Comparison of ENCODE assay signal across 1 cellular context in genomic region chrX:40304115-40304514, GRCh38.
TF ChIP-seq lines count a peak whose summit lies in the region.

No MANE protein-coding gene starts in this region.

TF ChIP-seq in WTC11, 78 proteins besides CTCF, POLR2A, EP300 and RAD21 (continued from another document):
- TF ChIP-seq PRDM15 (CRISPR knock-in tag; IDR thresholded peaks at IDR 0.05) (no peak), MLX (CRISPR knock-in tag; IDR thresholded peaks at IDR 0.05) (no peak), TEAD4 (CRISPR knock-in tag; IDR thresholded peaks at IDR 0.05) (no peak), MYBL2 (CRISPR knock-in tag; IDR thresholded peaks at IDR 0.05) (no peak), HMGXB4 (CRISPR knock-in tag; IDR thresholded peaks at IDR 0.05) (no peak), E2F5 (CRISPR knock-in tag; IDR thresholded peaks at IDR 0.05) (no peak), JUN (CRISPR knock-in tag; IDR thresholded peaks at IDR 0.05) (no peak), FOXP1 (CRISPR knock-in tag; IDR thresholded peaks at IDR 0.05; ENCODE audit: borderline replicate concordance) (no peak), SOX15 (CRISPR knock-in tag; IDR thresholded peaks at IDR 0.05) (no peak), STAT6 (CRISPR knock-in tag; conservative IDR thresholded peaks at IDR 0.05; ENCODE audit: low read depth) (no peak), CREB1 (CRISPR knock-in tag; IDR thresholded peaks at IDR 0.05) (no peak)
